18 cellular contexts compared by ENCODE assay signal in genomic region chr1:91013302-91013701, GRCh38.
"Had no signal": no experiment of that assay in that cellular context is flagged by ENCODE, and none has a peak within 500 bp of the region (broad histone marks: within the 10 kb centered on the region; RNA-seq: fewer than 3 reads in every experiment).

No MANE protein-coding gene starts in this region.

- H2AFZ ChIP-seq: hepatocyte had no signal

- H3K27ac ChIP-seq: foreskin keratinocyte, hepatocyte, suprapubic skin had no signal

- H3K4me2 ChIP-seq: hepatocyte had no signal

- H3K36me3 ChIP-seq: suprapubic skin had no signal

- H3K4me3 Mint-ChIP-seq: activated naive CD4-positive, alpha-beta T cell treated with anti-CD3 and anti-CD28 coated beads, Interleukin-2, amount 50 U/mL, for 24 hours; activated T-cell treated with anti-CD3 and anti-CD28 coated beads, Interleukin-2, amount 50 U/mL, for 72 hours; natural killer cell had no signal

- ATAC-seq: activated CD4-positive, CD25-positive, alpha-beta regulatory T cell treated with anti-CD3 and anti-CD28 coated beads, Interleukin-2, amount 50 U/mL, for 24 hours; activated T-cell treated with anti-CD3 and anti-CD28 coated beads, Interleukin-2, amount 50 U/mL, for 72 hours; foreskin keratinocyte; left cardiac atrium; natural killer cell; SK-N-SH treated with all-trans-retinoic acid at 6 μM for 48 hours had no signal

- H3K27ac Mint-ChIP-seq: activated naive CD4-positive, alpha-beta T cell treated with anti-CD3 and anti-CD28 coated beads, Interleukin-2, amount 50 U/mL, for 24 hours; activated T-cell treated with anti-CD3 and anti-CD28 coated beads, Interleukin-2, amount 50 U/mL, for 72 hours had no signal

- H3K27me3 ChIP-seq: foreskin keratinocyte, hepatocyte, suprapubic skin had no signal

- H3K36me3 Mint-ChIP-seq: natural killer cell had no signal

- H3K4me3 ChIP-seq: hepatocyte, suprapubic skin had no signal

- H3K9me3 Mint-ChIP-seq: activated naive CD4-positive, alpha-beta T cell treated with anti-CD3 and anti-CD28 coated beads, Interleukin-2, amount 50 U/mL, for 24 hours; activated T-cell treated with anti-CD3 and anti-CD28 coated beads, Interleukin-2, amount 50 U/mL, for 72 hours; natural killer cell had no signal

- H3K9me3 ChIP-seq: suprapubic skin had no signal

- DNase-seq: activated CD8-positive, alpha-beta memory T cell treated with anti-CD3 and anti-CD28 coated beads for 24 hours; activated gamma-delta T cell; activated T-cell treated with anti-CD3 and anti-CD28 coated beads, Interleukin-2, amount 50 U/mL, for 72 hours; foreskin keratinocyte; left cardiac atrium; mesendoderm; natural killer cell; stimulated activated CD4-positive, alpha-beta T cell treated with anti-CD3 and anti-CD28 coated beads, Interleukin-12 subunit alpha, Interleukin-12 subunit beta, amount 100 ng/mL, for 4 hours; stimulated activated CD4-positive, alpha-beta T cell treated with anti-CD3 and anti-CD28 coated beads, Interleukin-1b, Interleukin-23, amount 100 ng/mL, for 48 hours; stimulated activated CD8-positive, alpha-beta memory T cell treated with anti-CD3 and anti-CD28 coated beads, Interleukin-4, amount 100 ng/mL, for 48 hours; stimulated activated naive CD4-positive, alpha-beta T cell treated with Interleukin-2 at 50 U/mL for 16 hours; T-helper 1 cell; T1000 had no signal

- H3K27me3 Mint-ChIP-seq: activated naive CD4-positive, alpha-beta T cell treated with anti-CD3 and anti-CD28 coated beads, Interleukin-2, amount 50 U/mL, for 24 hours had no signal
